ENCODE assay signal across 14 cellular contexts in genomic region chr2:136135462-136135861, GRCh38. TPM values are rescaled to one million over a fixed set of nuclear protein-coding genes. Genes with fewer than 3 reads are reported as not detected.
DNase-seq lines count a peak whose midpoint lies in the region; ATAC-seq and TF ChIP-seq lines count a peak whose summit lies in the region.
"Had no signal": no experiment of that assay in that cellular context is flagged by ENCODE, and none has a peak within 500 bp of the region (broad histone marks: within the 10 kb centered on the region; RNA-seq: fewer than 3 reads in every experiment).

No MANE protein-coding gene starts in this region.

- POLR2A ChIA-PET in OCI-LY7 (lab: Charles Lee) (interaction anchor here (0.6 to 11.9 kb wide), 28 partner anchors 10 to 260 kb away, joined by 3 to 191 read pairs (median 10); no protein-coding TSS in a partner anchor), Caco-2 (lab: Charles Lee) (no interaction called here)

- peaks cover 98% of the 10 kb centered on the region for H3K4me1 ChIP-seq in OCI-LY7 (ENCODE audit: insufficient read depth, low read length, poor library complexity, severe bottlenecking)
- H3K4me1 ChIP-seq in esophagus squamous epithelium = peaks cover 0 to 21% (median 3%) of the 10 kb centered on the region in 3 donors
- H3K4me1 ChIP-seq in thoracic aorta (ENCODE audit: control insufficient read depth in 1 of 2, low read depth in 2 of 2) = no peaks in the 10 kb centered on the region
- peaks cover 0 to 2% (median 0%) of the 10 kb centered on the region in 4 donors for H3K4me1 ChIP-seq in tibial artery
- no peaks in the 10 kb centered on the region for H3K4me1 ChIP-seq in Caco-2

- no peaks in the 10 kb centered on the region for H3K79me2 ChIP-seq in OCI-LY7 (ENCODE audit: insufficient read depth, low read depth, low read length)

- no peak overlapping the region; the same call in 1 of the 2 replicates for H2AFZ ChIP-seq in OCI-LY7 (ENCODE audit: low read length)

- H3K9me3 Mint-ChIP-seq in activated T-cell treated with anti-CD3 and anti-CD28 coated beads, Interleukin-2, amount 50 U/mL, for 24 hours = no peaks in the 10 kb centered on the region
- H3K9me3 Mint-ChIP-seq in Caco-2 (ENCODE audit: unreplicated experiment) = no peaks in the 10 kb centered on the region

- intact Hi-C loops in OCI-LY7 (cut with micrococcal nuclease; ENCODE audit: unreplicated experiment) = no loop called here
- intact Hi-C loops in esophagus squamous epithelium (cut with DNase I) = no loop called here
- intact Hi-C loops in tibial artery (cut with DNase I; ENCODE audit: low total_unique reads) = no loop called here
- intact Hi-C loops in Caco-2 (cut with micrococcal nuclease; ENCODE audit: unreplicated experiment) = no loop called here

- CTCF ChIA-PET in OCI-LY7 (lab: Charles Lee; ENCODE audit: unreplicated experiment) = interaction anchor here (1.0 to 2.4 kb wide), 5 partner anchors 30 to 246 kb away, joined by 3 to 13 read pairs (median 3); no protein-coding TSS in a partner anchor
- CTCF ChIA-PET in Caco-2 (lab: Charles Lee) = no interaction called here

- H3K4me3 ChIP-seq in OCI-LY7 (ENCODE audit: low read depth, low read length, poor library complexity, severe bottlenecking) = peak overlapping the region; percentile 31
- no peak overlapping the region for H3K4me3 ChIP-seq in esophagus squamous epithelium
- peak overlapping the region; percentile 3 for H3K4me3 ChIP-seq in thoracic aorta
- no peak overlapping the region for H3K4me3 ChIP-seq in tibial artery
- no peak overlapping the region for H3K4me3 ChIP-seq in Caco-2 (ENCODE audit: low read depth, low read length)
- H3K4me3 ChIP-seq: testis had no signal

- H3K27me3 ChIP-seq in esophagus squamous epithelium = no peaks in the 10 kb centered on the region
- H3K27me3 ChIP-seq in thoracic aorta (replicated peaks; ENCODE audit: insufficient read depth) = no peaks in the 10 kb centered on the region
- no peaks in the 10 kb centered on the region for H3K27me3 ChIP-seq in tibial artery
- H3K27me3 ChIP-seq in Caco-2 (replicated peaks; ENCODE audit: control insufficient read depth, insufficient read depth, low read length) = no peaks in the 10 kb centered on the region
- H3K27me3 ChIP-seq: testis had no signal

- H3K9me3 ChIP-seq in OCI-LY7 (ENCODE audit: low read length) (no peaks in the 10 kb centered on the region), esophagus squamous epithelium (no peaks in the 10 kb centered on the region), thoracic aorta (no peaks in the 10 kb centered on the region), tibial artery (no peaks in the 10 kb centered on the region), Caco-2 (no peaks in the 10 kb centered on the region)
- H3K9me3 ChIP-seq: testis had no signal

- BruUV-seq in OCI-LY7 (replicated peaks; lab: Mats Ljungman, UMichigan) (no TSS peak), Caco-2 (replicated peaks; lab: Mats Ljungman, UMichigan) (no TSS peak)

- H3K27ac ChIP-seq in OCI-LY7 (ENCODE audit: low read depth, low read length, poor library complexity, severe bottlenecking) (peak overlapping the region; percentile 98), esophagus squamous epithelium (peak overlapping the region; percentile 46 to 72 (median 62)), thoracic aorta (peak overlapping the region in 1 of 2 donors; percentile 43), tibial artery (no peak overlapping the region)
- H3K27ac ChIP-seq: testis had no signal

- H3K27me3 Mint-ChIP-seq in activated T-cell treated with anti-CD3 and anti-CD28 coated beads, Interleukin-2, amount 50 U/mL, for 24 hours = peaks cover 19% of the 10 kb centered on the region
- peaks cover 4% of the 10 kb centered on the region for H3K27me3 Mint-ChIP-seq in Caco-2 (ENCODE audit: insufficient read depth, unreplicated experiment)

- H3K27ac Mint-ChIP-seq in activated T-cell treated with anti-CD3 and anti-CD28 coated beads, Interleukin-2, amount 50 U/mL, for 24 hours = peak overlapping the region; percentile 56
- H3K27ac Mint-ChIP-seq in Caco-2 (ENCODE audit: unreplicated experiment) = no peak overlapping the region

- peak overlapping the region; percentile 30 for H3K4me3 Mint-ChIP-seq in activated T-cell treated with anti-CD3 and anti-CD28 coated beads, Interleukin-2, amount 50 U/mL, for 24 hours
- H3K4me3 Mint-ChIP-seq in Caco-2 (ENCODE audit: unreplicated experiment) = no peak overlapping the region

- TF ChIP-seq CTCF in OCI-LY7 (conservative IDR thresholded peaks at IDR 0.05; ENCODE audit: low read length) = no peak
- no peak for TF ChIP-seq CTCF in esophagus squamous epithelium (IDR thresholded peaks at IDR 0.05)
- no peak for TF ChIP-seq CTCF in thoracic aorta (IDR thresholded peaks at IDR 0.05)
- no peak for TF ChIP-seq CTCF in tibial artery (IDR thresholded peaks at IDR 0.05)
- TF ChIP-seq CTCF in Caco-2 (IDR thresholded peaks at IDR 0.05; ENCODE audit: insufficient read depth in 1 of 2, low read depth in 1 of 2, low read length in 1 of 2, severe bottlenecking in 1 of 2, unreplicated experiment in 1 of 2) = no peak

- DNase-seq in activated T-cell treated with anti-CD3 and anti-CD28 coated beads, Interleukin-2, amount 50 U/mL, for 24 hours = no peak
- DNase-seq in activated T-cell treated with anti-CD3 and anti-CD28 coated beads, Interleukin-2, amount 50 U/mL, for 1 hour = no peak
- DNase-seq in OCI-LY7 (ENCODE audit: low spot score) = no peak
- DNase-seq in esophagus squamous epithelium (lab: John Stamatoyannopoulos, UW) = no peak
- DNase-seq in thoracic aorta (ENCODE audit: low spot score) = no peak
- no peak for DNase-seq in tibial artery
- no peak for DNase-seq in Kasumi-1 (lab: John Stamatoyannopoulos, UW)
- DNase-seq in Caco-2 = no peak
- DNase-seq: DMS 273 treated with DMSO at 0.1 percent for 48 hours, erythroblast, PC-3, SW 1271 had no signal

- no peak for ATAC-seq in thoracic aorta (ENCODE audit: insufficient number of reproducible peaks, low FRiP score, low read depth)
- ATAC-seq: PC-3 had no signal

- no peaks in the 10 kb centered on the region for H4K20me1 ChIP-seq in OCI-LY7 (ENCODE audit: insufficient read depth, low read length)

- H3K4me1 Mint-ChIP-seq in activated T-cell treated with anti-CD3 and anti-CD28 coated beads, Interleukin-2, amount 50 U/mL, for 24 hours (ENCODE audit: low read depth) = peaks cover 91% of the 10 kb centered on the region
- no peaks in the 10 kb centered on the region for H3K4me1 Mint-ChIP-seq in Caco-2 (ENCODE audit: low read depth, unreplicated experiment)

- no peaks in the 10 kb centered on the region for H3K9me2 ChIP-seq in OCI-LY7 (ENCODE audit: insufficient read depth, low read length)

- H3K4me2 ChIP-seq in OCI-LY7 (ENCODE audit: low read length) = peak overlapping the region; percentile 91

- no peak for TF ChIP-seq POLR2A in esophagus squamous epithelium (IDR thresholded peaks at IDR 0.05)

- no peaks in the 10 kb centered on the region for H3K36me3 Mint-ChIP-seq in activated T-cell treated with anti-CD3 and anti-CD28 coated beads, Interleukin-2, amount 50 U/mL, for 24 hours (ENCODE audit: low read depth)
- H3K36me3 Mint-ChIP-seq in Caco-2 (ENCODE audit: insufficient read depth, unreplicated experiment) = no peaks in the 10 kb centered on the region

- no peaks in the 10 kb centered on the region for H3K36me3 ChIP-seq in OCI-LY7 (ENCODE audit: insufficient read depth, low read length)
- no peaks in the 10 kb centered on the region for H3K36me3 ChIP-seq in esophagus squamous epithelium
- H3K36me3 ChIP-seq in thoracic aorta = no peaks in the 10 kb centered on the region
- H3K36me3 ChIP-seq in tibial artery = no peaks in the 10 kb centered on the region
- no peaks in the 10 kb centered on the region for H3K36me3 ChIP-seq in Caco-2 (ENCODE audit: control insufficient read depth, insufficient read depth, low read length)

RNA-seq across cellular contexts. Expression of gene CXCR4, which starts 17.5 kb away (rescaled TPM):
- total RNA-seq in OCI-LY7 (2014; rRNA removed; shearing (Covaris generic)) = 367 and 432 TPM in 2 replicates
- total RNA-seq in OCI-LY7 (2022) = 243 and 289 TPM in 2 replicates
- 10 to 100 TPM in 2 of 4 donors, 1 to 10 TPM in 2; 5.7 to 28.6 (median 10.0) TPM for total RNA-seq in esophagus squamous epithelium
- 10 to 100 TPM; 26.3 to 42.2 TPM for total RNA-seq in thoracic aorta
- total RNA-seq in Caco-2 (2022) = 1.00 and 1.4 TPM in 2 replicates
- total RNA-seq: chondrocyte had no signal

Comparison
In these comparisons a context has a peak if more than half of its experiments do, and no peak if none do; other contexts are left out.
1. H3K27ac ChIP-seq: peak in OCI-LY7 (single experiment) and esophagus squamous epithelium (4 of 4); none in tibial artery (0 of 2).
2. H3K4me3 ChIP-seq: peak in OCI-LY7 (single experiment) and thoracic aorta (single experiment); none in esophagus squamous epithelium (0 of 4), tibial artery (0 of 2) and Caco-2 (single experiment).
3. RNA of gene CXCR4, which starts 17.5 kb away (total RNA-seq): 243 to 432 TPM in OCI-LY7; 26.3 to 42.2 TPM in thoracic aorta, 5.7 to 28.6 TPM in esophagus squamous epithelium and 1.00 to 1.4 TPM in Caco-2; every median in the first group is over 4 times any median in the second.